In genomic region chr6:144284753-144285547, GRCh38 we compare ENCODE assay signal across 8 cellular contexts. TPM values are rescaled to one million over a fixed set of nuclear protein-coding genes. Genes with fewer than 3 reads are reported as not detected.
DNase-seq lines count a peak whose midpoint lies in the region; ATAC-seq and TF ChIP-seq lines count a peak whose summit lies in the region.

TSS of gene UTRN (plus strand) at chr6:144285335. CDS start at chr6:144291829, 6,494 bp downstream.

- H3K4me3 ChIP-seq in GM23248 = peak within 1 kb of the TSS; percentile 93
- H3K4me3 ChIP-seq in LNCaP clone FGC (ENCODE audit: low read depth, low read length) = peak within 1 kb of the TSS; percentile 77
- peak within 1 kb of the TSS; percentile 77 for H3K4me3 ChIP-seq in WERI-Rb-1 (ENCODE audit: low read depth, low read length)
- peak within 1 kb of the TSS; percentile 90 for H3K4me3 ChIP-seq in smooth muscle cell

- peak within 1 kb of the TSS; percentile 91 for H3K4me2 ChIP-seq in GM23248 (ENCODE audit: unreplicated experiment)
- peak within 1 kb of the TSS; percentile 96 for H3K4me2 ChIP-seq in smooth muscle cell

- TF ChIP-seq CTCF in LNCaP clone FGC (IDR thresholded peaks at IDR 0.05; ENCODE audit: control insufficient read depth, extremely low read depth, insufficient read depth) (no peak), WERI-Rb-1 (IDR thresholded peaks at IDR 0.05; ENCODE audit: low read depth, low read length) (no peak), smooth muscle cell (IDR thresholded peaks at IDR 0.05; ENCODE audit: borderline replicate concordance, insufficient read depth, poor library complexity, severe bottlenecking) (no peak)

- H3K9ac ChIP-seq in GM23248 (peak within 1 kb of the TSS; percentile 93), smooth muscle cell (ENCODE audit: low read depth) (peak within 1 kb of the TSS; percentile 66)

- peaks cover 56% of the 10 kb centered on the region for H3K79me2 ChIP-seq in GM23248 (ENCODE audit: insufficient read depth)
- H3K79me2 ChIP-seq in smooth muscle cell (ENCODE audit: low read depth) = peaks cover 16% of the 10 kb centered on the region

- in situ Hi-C loops in GM23248 (cut with MboI) = no loop called here

- H3K4me1 ChIP-seq in GM23248 (ENCODE audit: insufficient read depth) (peaks cover 14% of the 10 kb centered on the region), smooth muscle cell (ENCODE audit: low read depth) (peaks cover 9% of the 10 kb centered on the region)

- H3F3A ChIP-seq in GM23248 (ENCODE audit: insufficient read depth) = peaks cover 26% of the 10 kb centered on the region
- peaks cover 22% of the 10 kb centered on the region for H3F3A ChIP-seq in smooth muscle cell (ENCODE audit: low read depth)

- no peak for ATAC-seq in HG03469 (IDR thresholded peaks at IDR 0.05; ENCODE audit: unreplicated experiment)

- H3K27me3 ChIP-seq in GM23248 (replicated peaks; ENCODE audit: insufficient read depth) = no peaks in the 10 kb centered on the region
- H3K27me3 ChIP-seq in WERI-Rb-1 (ENCODE audit: insufficient read depth, low read depth, severe bottlenecking) = no peaks in the 10 kb centered on the region
- no peaks in the 10 kb centered on the region for H3K27me3 ChIP-seq in smooth muscle cell (ENCODE audit: low read depth)

- WGBS in GM23248 (ENCODE audit: low coverage in 1 of 2, low lambda C conversion rate in 2 of 2, missing lambda C conversion rate in 2 of 2), 2 experiments = 0 to 1% methylated on average over 71 to 72 of the region's 85 CpGs
- 1% methylated on average over 63 of the region's 85 CpGs for WGBS in smooth muscle cell (ENCODE audit: low lambda C conversion rate)

- peak; percentile 65 for DNase-seq in GDM1 (lab: John Stamatoyannopoulos, UW)
- peak; percentile 93 for DNase-seq in GM23248
- DNase-seq in LNCaP clone FGC (ENCODE audit: low read depth) = peak; percentile 32
- DNase-seq in WERI-Rb-1 = peak; percentile 76
- DNase-seq in cerebellum (ENCODE audit: low spot score) = peak; percentile 26
- peak; percentile 89 for DNase-seq in iris pigment epithelial cell (ENCODE audit: low read depth)
- peak; percentile 56 for DNase-seq in smooth muscle cell (lab: John Stamatoyannopoulos, UW; ENCODE audit: unreplicated experiment)

- H3K36me3 ChIP-seq in GM23248 (ENCODE audit: low read depth) (no peaks in the 10 kb centered on the region), WERI-Rb-1 (no peaks in the 10 kb centered on the region), smooth muscle cell (ENCODE audit: low read depth) (no peaks in the 10 kb centered on the region)

- H3K27ac ChIP-seq in GM23248 (peak within 1 kb of the TSS; percentile 88), WERI-Rb-1 (peak within 1 kb of the TSS; percentile 72), smooth muscle cell (ENCODE audit: low read depth) (peak within 1 kb of the TSS; percentile 60)

- H4K20me1 ChIP-seq in GM23248 (ENCODE audit: insufficient read depth) = no peaks in the 10 kb centered on the region
- H4K20me1 ChIP-seq in smooth muscle cell (ENCODE audit: low read depth) = peaks cover 9% of the 10 kb centered on the region

- H3K9me3 ChIP-seq in GM23248 (ENCODE audit: low read depth) (no peaks in the 10 kb centered on the region), WERI-Rb-1 (ENCODE audit: severe bottlenecking) (no peaks in the 10 kb centered on the region), smooth muscle cell (replicated peaks; ENCODE audit: low read depth) (no peaks in the 10 kb centered on the region)

- peak within 1 kb of the TSS; percentile 83 for H2AFZ ChIP-seq in GM23248
- H2AFZ ChIP-seq in smooth muscle cell (ENCODE audit: low read depth) = peak within 1 kb of the TSS; percentile 93

- H3K9me2 ChIP-seq in GM23248 (ENCODE audit: insufficient read depth) = no peaks in the 10 kb centered on the region

RNA-seq across cellular contexts. Expression of gene UTRN, which starts in this region (rescaled TPM):
- total RNA-seq in GM23248 (2014; rRNA removed; shearing (Covaris generic)) = 103 TPM in 2 replicates
- 46.6 and 49.4 TPM in 2 replicates for polyA plus RNA-seq in GM23248 (2016; fragmentation: Nextera tagmentation; extraction: Ambion mirVana)
- 53.7 TPM for total RNA-seq in cerebellum
- 35.9 and 47.3 TPM in 2 replicates for total RNA-seq in smooth muscle cell
- polyA plus RNA-seq in smooth muscle cell = 12.6 and 25.2 TPM in 2 replicates

Comparison
In these comparisons a context has a peak if more than half of its experiments do, and no peak if none do; other contexts are left out.
1. DNase-seq: peak in every context shown above with its lines; median percentile 93 in GM23248; 89 in iris pigment epithelial cell; 76 in WERI-Rb-1; 65 in GDM1; 56 in smooth muscle cell; 32 in LNCaP clone FGC; 26 in cerebellum.